ENCODE assay signal across 1 cellular context in genomic region chr20:63799127-63799526, GRCh38. TPM values are rescaled to one million over a fixed set of nuclear protein-coding genes. Genes with fewer than 3 reads are reported as not detected.
"Had no signal": no experiment of that assay in that cellular context is flagged by ENCODE, and none has a peak within 500 bp of the region (broad histone marks: within the 10 kb centered on the region; RNA-seq: fewer than 3 reads in every experiment).

No MANE protein-coding gene starts in this region.

RNA-seq across cellular contexts. Expression of gene ZBTB46, which starts 31.9 kb away (rescaled TPM):
- total RNA-seq: activated CD4-positive, alpha-beta T cell treated with anti-CD3 and anti-CD28 coated beads, Interleukin-2, amount 10 ng/mL, durations not matched to agents 7 days and 5 days had no signal
